ENCODE assay signal across 16 cellular contexts in the genomic region with DNA sequence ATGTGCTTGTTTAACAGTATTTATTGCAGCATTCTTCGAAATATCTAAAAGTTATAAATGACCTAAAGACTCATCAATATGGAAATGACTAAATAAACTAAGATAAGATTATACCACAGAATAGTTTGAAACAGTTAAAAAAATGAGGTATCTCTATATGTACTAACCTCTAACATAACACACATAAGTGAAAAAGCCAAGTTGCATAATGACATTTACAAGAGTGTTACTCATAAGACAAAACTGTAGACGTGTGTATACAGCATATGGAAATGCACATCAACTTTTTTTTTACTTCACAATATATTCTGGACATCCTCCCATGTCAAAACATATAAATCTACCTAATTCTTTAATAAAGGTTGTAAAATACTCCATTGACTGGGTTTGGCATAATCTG.
"Had no signal": no experiment of that assay in that cellular context is flagged by ENCODE, and none has a peak within 500 bp of the region (broad histone marks: within the 10 kb centered on the region; RNA-seq: fewer than 3 reads in every experiment).

No MANE protein-coding gene starts in this region.

- ATAC-seq: activated CD8-positive, alpha-beta memory T cell treated with anti-CD3 and anti-CD28 coated beads, Interleukin-2, amount 10 ng/mL, durations not matched to agents 7 days and 5 days; body of pancreas; left lobe of liver; mucosa of descending colon; naive thymus-derived CD4-positive, alpha-beta T cell; right lobe of liver had no signal

- H3K36me3 ChIP-seq: ovary, right lobe of liver, thyroid gland had no signal

- DNase-seq: activated CD4-positive, alpha-beta T cell treated with anti-CD3 and anti-CD28 coated beads, Interleukin-2, amount 50 U/mL, for 48 hours; activated CD8-positive, alpha-beta memory T cell treated with anti-CD3 and anti-CD28 coated beads, Interleukin-2, amount 10 ng/mL, durations not matched to agents 7 days and 5 days; activated effector memory CD4-positive, alpha-beta T cell treated with anti-CD3 and anti-CD28 coated beads, Interleukin-2, amount 50 U/mL, for 16 hours; activated T-cell treated with anti-CD3 and anti-CD28 coated beads, Interleukin-2, amount 50 U/mL, for 1 hour; amniotic stem cell; body of pancreas; effector memory CD4-positive, alpha-beta T cell; mucosa of descending colon; naive thymus-derived CD4-positive, alpha-beta T cell; ovary; right lobe of liver; stimulated activated CD4-positive, alpha-beta T cell treated with anti-CD3 and anti-CD28 coated beads, Interleukin-2, amount 100 ng/mL, for 24 hours; thyroid gland had no signal

- FAIRE-seq: keratinocyte had no signal

- H3K27me3 ChIP-seq: body of pancreas, hepatocyte, ovary, right lobe of liver, thyroid gland had no signal

- H3K4me3 ChIP-seq: body of pancreas, hepatocyte, mucosa of descending colon, ovary, right lobe of liver, thyroid gland had no signal
